ENCODE assay signal across 8 cellular contexts in genomic region chr1:19209439-19209989, GRCh38.
DNase-seq lines count a peak whose midpoint lies in the region; TF ChIP-seq lines count a peak whose summit lies in the region.

No MANE protein-coding gene starts in this region.

- peak; percentile 77 for DNase-seq in GM20000 (ENCODE audit: low spot score)
- DNase-seq in HPDE6-E6E7 (ENCODE audit: extremely low spot score): peak; percentile 16
- DNase-seq in activated CD4-positive, CD25-positive, alpha-beta regulatory T cell treated with anti-CD3 and anti-CD28 coated beads, Interleukin-2, amount 50 U/mL, for 16 hours (ENCODE audit: low read depth, low spot score): peak; percentile 20
- DNase-seq in epithelial cell of prostate (ENCODE audit: low read depth, low spot score): no peak
- peak in 4 of 6 experiments; percentile 37 to 52 (median 40) for DNase-seq in stimulated activated naive CD4-positive, alpha-beta T cell (lab: John Stamatoyannopoulos, UW)
- DNase-seq in NCI-H774 (lab: John Stamatoyannopoulos, UW): no peak

- H3K79me2 ChIP-seq in DOHH2 (ENCODE audit: control insufficient read depth, low read length): peaks cover 98% of the 10 kb centered on the region

- H3K27ac ChIP-seq in DOHH2 (ENCODE audit: low read depth, low read length) (peak overlapping the region; percentile 69), epithelial cell of prostate (peak overlapping the region; percentile 76), mucosa of rectum (ENCODE audit: low read depth in 2 of 2, low read length in 2 of 2) (peak overlapping the region; percentile 91 to 95)

- H3K9ac ChIP-seq in mucosa of rectum (ENCODE audit: low read depth in 1 of 2, low read length in 2 of 2): peak overlapping the region; percentile 88 to 91

- H3K36me3 ChIP-seq in DOHH2 (ENCODE audit: control insufficient read depth, low read length): peaks cover 46% of the 10 kb centered on the region
- H3K36me3 ChIP-seq in mucosa of rectum (ENCODE audit: control insufficient read depth in 2 of 2, insufficient read depth in 2 of 2, low read length in 2 of 2): peaks cover 0 to 9% of the 10 kb centered on the region in 2 donors

- no peaks in the 10 kb centered on the region for H3K9me2 ChIP-seq in DOHH2 (replicated peaks; ENCODE audit: control insufficient read depth, low read length)

- TF ChIP-seq CTCF in DOHH2 (IDR thresholded peaks at IDR 0.05; ENCODE audit: low read depth, low read length, poor library complexity, severe bottlenecking): no peak
- no peak for TF ChIP-seq CTCF in GM20000 (IDR thresholded peaks at IDR 0.05; ENCODE audit: extremely low read depth, missing control alignments)

- peak overlapping the region; percentile 74 for H3K4me2 ChIP-seq in DOHH2 (ENCODE audit: low read length)

- H3K4me1 ChIP-seq in DOHH2 (ENCODE audit: control insufficient read depth, low read length): peaks cover 45% of the 10 kb centered on the region
- peaks cover 14 to 27% of the 10 kb centered on the region in 2 donors for H3K4me1 ChIP-seq in mucosa of rectum (ENCODE audit: control insufficient read depth in 2 of 2, insufficient read depth in 2 of 2, low read length in 2 of 2)

- H3K27me3 ChIP-seq in DOHH2 (ENCODE audit: control insufficient read depth, low read length) (no peaks in the 10 kb centered on the region), mucosa of rectum (ENCODE audit: control insufficient read depth in 2 of 2, insufficient read depth in 2 of 2, low read length in 2 of 2) (no peaks in the 10 kb centered on the region)

- H3K4me3 ChIP-seq in DOHH2 (ENCODE audit: low read length): peak overlapping the region; percentile 94
- H3K4me3 ChIP-seq in mucosa of rectum (ENCODE audit: low read length in 2 of 2): peak overlapping the region; percentile 95 to 99

- H3F3A ChIP-seq in DOHH2 (ENCODE audit: control insufficient read depth, insufficient read depth): peaks cover 4% of the 10 kb centered on the region; the same call in 1 of the 2 replicates

- H3K9me3 ChIP-seq in DOHH2 (ENCODE audit: control insufficient read depth, insufficient read depth, low read length): no peaks in the 10 kb centered on the region
- H3K9me3 ChIP-seq in mucosa of rectum (ENCODE audit: control insufficient read depth in 2 of 2, low read length in 2 of 2): no peaks in the 10 kb centered on the region

- H4K20me1 ChIP-seq in DOHH2 (ENCODE audit: control insufficient read depth, insufficient read depth, low read depth, low read length): peaks cover 20% of the 10 kb centered on the region; the same call in 1 of the 2 replicates

Comparison
In these comparisons a context has a peak if more than half of its experiments do, and no peak if none do; other contexts are left out.
1. DNase-seq: peak in GM20000 (single experiment), HPDE6-E6E7 (single experiment), activated CD4-positive, CD25-positive, alpha-beta regulatory T cell treated with anti-CD3 and anti-CD28 coated beads, Interleukin-2, amount 50 U/mL, for 16 hours (single experiment) and stimulated activated naive CD4-positive, alpha-beta T cell (4 of 6); none in epithelial cell of prostate (single experiment) and NCI-H774 (single experiment).
2. Peak in every context shown above with its lines, with median percentiles within 50 percentile points of each other: H3K27ac ChIP-seq.